ENCODE assay signal across 30 cellular contexts in the genomic region with DNA sequence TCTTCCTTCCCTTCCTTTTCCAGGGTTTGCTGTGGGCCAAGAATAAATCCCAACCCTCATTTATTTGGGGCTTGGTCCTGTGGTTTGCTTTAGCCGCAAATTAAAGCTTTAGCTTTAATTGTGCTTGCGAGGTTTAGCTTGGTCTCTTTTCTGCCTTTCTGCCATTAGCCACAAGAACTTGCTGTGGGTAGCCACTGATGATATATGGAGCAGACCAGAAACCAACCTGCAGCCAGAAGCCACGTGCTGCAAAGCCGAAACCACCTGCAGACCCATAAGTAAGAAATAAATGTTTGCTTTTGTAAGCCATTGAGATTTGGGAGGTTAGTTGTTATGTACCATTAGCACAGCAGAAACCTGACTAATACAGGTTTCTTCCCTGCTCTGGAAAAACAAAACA.
"Had no signal": no experiment of that assay in that cellular context is flagged by ENCODE, and none has a peak within 500 bp of the region (broad histone marks: within the 10 kb centered on the region; RNA-seq: fewer than 3 reads in every experiment).

No MANE protein-coding gene starts in this region.

- H3K4me3 ChIP-seq: Peyer's patch, SJSA1 had no signal

- H3K27me3 ChIP-seq: Peyer's patch, SJSA1 had no signal

- DNase-seq: Karpas-422, MM.1S, MV-4-11, NCI-H1092, NCI-H1105, NCI-H1417 treated with DMSO at 0.1 percent for 48 hours, NCI-H1436 treated with DMSO at 0.1 percent for 48 hours, NCI-H1694 treated with DMSO at 0.1 percent for 48 hours, NCI-H187 treated with DMSO at 0.1 percent for 48 hours, NCI-H2029, NCI-H2081, NCI-H2171 treated with DMSO at 0.1 percent for 48 hours, NCI-H2227 treated with DMSO at 0.1 percent for 48 hours, NCI-H345, NCI-H446, NCI-H524, NCI-H526, NCI-H69, NCI-H748 treated with DMSO at 0.1 percent for 48 hours, NCI-H82, OCI-M1, PC-3, Peyer's patch, Right ventricle myocardium superior, RPMI8226, SHP77 treated with DMSO at 0.1 percent for 48 hours, SK-N-SH, SW 1271, T-helper 1 cell had no signal

- H3K27ac ChIP-seq: Peyer's patch, SJSA1 had no signal

- H3K9me3 ChIP-seq: Peyer's patch, SJSA1, SK-N-SH had no signal

- H3K4me2 ChIP-seq: SK-N-SH had no signal

- H3K4me1 ChIP-seq: Peyer's patch, SJSA1 had no signal

- ATAC-seq: PC-3 had no signal

- H3K9ac ChIP-seq: SK-N-SH had no signal

- H3K36me3 ChIP-seq: Peyer's patch, SJSA1 had no signal
